9 cellular contexts compared by ENCODE assay signal in the genomic region with DNA sequence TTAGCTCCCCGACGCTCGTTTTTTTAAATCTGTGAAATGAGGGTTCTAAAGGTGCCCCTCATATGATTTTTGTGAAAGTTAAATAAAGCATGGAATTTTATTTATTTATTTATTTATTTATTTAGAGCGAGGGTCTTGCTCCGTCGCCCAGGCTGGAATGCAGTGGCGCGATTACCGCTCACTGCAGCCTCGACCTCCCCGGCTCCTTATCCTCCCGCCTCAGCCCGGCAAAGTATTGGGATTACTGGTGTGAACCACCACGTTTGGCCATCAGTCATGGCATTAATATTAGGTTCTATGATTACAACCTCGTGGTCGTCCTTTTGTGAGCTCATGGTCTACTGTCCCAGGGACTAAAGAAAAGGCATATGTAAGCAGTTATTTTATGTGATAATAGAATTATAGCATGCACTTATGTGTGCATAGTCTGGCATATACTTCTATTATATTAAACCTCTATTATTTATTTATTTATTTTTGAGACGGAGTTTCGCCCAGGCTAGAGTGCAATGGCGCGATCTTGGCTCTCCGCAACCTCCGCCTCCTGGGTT. TPM values are rescaled to one million over a fixed set of nuclear protein-coding genes. Genes with fewer than 3 reads are reported as not detected.
DNase-seq lines count a peak whose midpoint lies in the region; ATAC-seq and TF ChIP-seq lines count a peak whose summit lies in the region.
"Had no signal": no experiment of that assay in that cellular context is flagged by ENCODE, and none has a peak within 500 bp of the region (broad histone marks: within the 10 kb centered on the region; RNA-seq: fewer than 3 reads in every experiment).

No MANE protein-coding gene starts in this region.

- DNase-seq in PC-3 (no peak), midbrain (lab: John Stamatoyannopoulos, UW) (no peak), DMS 273 treated with DMSO at 0.1 percent for 48 hours (lab: John Stamatoyannopoulos, UW) (no peak), foreskin keratinocyte (no peak)

- H3K9ac ChIP-seq in PC-3 (ENCODE audit: low read length) (no peak overlapping the region), endocrine pancreas (ENCODE audit: control insufficient read depth, insufficient read depth, low read length) (no peak overlapping the region), parathyroid adenoma (no peak overlapping the region)

- CTCF ChIA-PET in PC-3 (lab: Charles Lee) = no interaction called here

- H3K27ac ChIP-seq in DOHH2 (ENCODE audit: low read depth, low read length) = no peak overlapping the region
- no peak overlapping the region for H3K27ac ChIP-seq in PC-3 (ENCODE audit: low read length)
- H3K27ac ChIP-seq in parathyroid adenoma = peak overlapping the region; percentile 91
- no peak overlapping the region for H3K27ac ChIP-seq in foreskin keratinocyte

- H3K36me3 ChIP-seq in DOHH2 (ENCODE audit: control insufficient read depth, low read length) = peaks cover 37% of the 10 kb centered on the region
- peaks cover 23% of the 10 kb centered on the region for H3K36me3 ChIP-seq in PC-3 (ENCODE audit: low read depth, low read length)
- H3K36me3 ChIP-seq in endocrine pancreas (ENCODE audit: control insufficient read depth, insufficient read depth, low read length) = peaks cover 2% of the 10 kb centered on the region
- no peaks in the 10 kb centered on the region for H3K36me3 ChIP-seq in parathyroid adenoma (ENCODE audit: control insufficient read depth, insufficient read depth, low read length)

- H3K27me3 ChIP-seq in DOHH2 (ENCODE audit: control insufficient read depth, low read length) = no peaks in the 10 kb centered on the region
- no peaks in the 10 kb centered on the region for H3K27me3 ChIP-seq in PC-3 (ENCODE audit: low read length)
- no peaks in the 10 kb centered on the region for H3K27me3 ChIP-seq in endocrine pancreas (ENCODE audit: control insufficient read depth, insufficient read depth, low read length)
- no peaks in the 10 kb centered on the region for H3K27me3 ChIP-seq in parathyroid adenoma (ENCODE audit: control insufficient read depth, insufficient read depth, low read length)
- no peaks in the 10 kb centered on the region for H3K27me3 ChIP-seq in foreskin keratinocyte

- H3K4me1 ChIP-seq in DOHH2 (ENCODE audit: control insufficient read depth, low read length) = peaks cover 29% of the 10 kb centered on the region
- peaks cover 25% of the 10 kb centered on the region for H3K4me1 ChIP-seq in PC-3 (ENCODE audit: insufficient read depth, low read length)
- H3K4me1 ChIP-seq in endocrine pancreas (ENCODE audit: control insufficient read depth, insufficient read depth, low read length) = peaks cover 14% of the 10 kb centered on the region
- peaks cover 9% of the 10 kb centered on the region for H3K4me1 ChIP-seq in parathyroid adenoma
- H3K4me1 ChIP-seq in foreskin keratinocyte = peaks cover 11% of the 10 kb centered on the region

- H3K9me2 ChIP-seq in DOHH2 (replicated peaks; ENCODE audit: control insufficient read depth, low read length) (no peaks in the 10 kb centered on the region), PC-3 (replicated peaks; ENCODE audit: low read length) (no peaks in the 10 kb centered on the region)

- TF ChIP-seq CTCF in DOHH2 (IDR thresholded peaks at IDR 0.05; ENCODE audit: low read depth, low read length, poor library complexity, severe bottlenecking) (no peak), PC-3 (conservative IDR thresholded peaks at IDR 0.05; ENCODE audit: low read depth, low read length) (no peak), parathyroid adenoma (IDR thresholded peaks at IDR 0.05) (no peak), foreskin keratinocyte (conservative IDR thresholded peaks at IDR 0.05) (no peak)

- H3K79me2 ChIP-seq in DOHH2 (ENCODE audit: control insufficient read depth, low read length) (peaks cover 42% of the 10 kb centered on the region), PC-3 (ENCODE audit: low read length) (peaks cover 41% of the 10 kb centered on the region), parathyroid adenoma (peaks cover 18% of the 10 kb centered on the region)

- peaks cover 6% of the 10 kb centered on the region for H3F3A ChIP-seq in DOHH2 (ENCODE audit: control insufficient read depth, insufficient read depth)
- H3F3A ChIP-seq in PC-3 (ENCODE audit: low read length, unreplicated experiment) = no peaks in the 10 kb centered on the region

- intact Hi-C loops in PC-3 (cut with micrococcal nuclease) = no loop called here

- BruUV-seq in PC-3 (replicated peaks; lab: Mats Ljungman, UMichigan) = no TSS peak

- ATAC-seq in PC-3 (no peak), HG03432 (IDR thresholded peaks at IDR 0.05; ENCODE audit: unreplicated experiment) (no peak), foreskin keratinocyte (no peak)

- POLR2A ChIA-PET in PC-3 (lab: Charles Lee; ENCODE audit: unreplicated experiment) = interaction anchor here (0.6 kb wide), 1 partner anchor 122 kb away, joined by 3 read pairs; a partner anchor contains a TSS

- H3K9me3 ChIP-seq in DOHH2 (ENCODE audit: control insufficient read depth, insufficient read depth, low read length) (no peaks in the 10 kb centered on the region), PC-3 (ENCODE audit: low read length) (no peaks in the 10 kb centered on the region), endocrine pancreas (ENCODE audit: control insufficient read depth, low read length) (no peaks in the 10 kb centered on the region), parathyroid adenoma (ENCODE audit: control insufficient read depth, low read length) (no peaks in the 10 kb centered on the region)

- H3K4me2 ChIP-seq in DOHH2 (ENCODE audit: low read length) (peak overlapping the region; percentile 70), PC-3 (ENCODE audit: low read length) (peak overlapping the region; percentile 91), parathyroid adenoma (ENCODE audit: low read length) (peak overlapping the region; percentile 93)

- H4K20me1 ChIP-seq in DOHH2 (ENCODE audit: control insufficient read depth, insufficient read depth, low read depth, low read length) (peaks cover 23% of the 10 kb centered on the region), PC-3 (ENCODE audit: low read length) (peaks cover 28% of the 10 kb centered on the region)

- H3K4me3 ChIP-seq in DOHH2 (ENCODE audit: low read length) (peak overlapping the region; percentile 94), PC-3 (ENCODE audit: low read length) (peak overlapping the region; percentile 99), endocrine pancreas (ENCODE audit: control insufficient read depth, insufficient read depth, low read length) (peak overlapping the region; percentile 58), parathyroid adenoma (ENCODE audit: low read depth, low read length) (peak overlapping the region; percentile 73)

- peak overlapping the region; percentile 86 for H2AFZ ChIP-seq in PC-3 (ENCODE audit: low read length)
- H2AFZ ChIP-seq in parathyroid adenoma = peak overlapping the region; percentile 96

RNA-seq across cellular contexts. Expression of a gene that starts 0.6 kb away (rescaled TPM):
- 46.0 and 61.9 TPM in 2 replicates for total RNA-seq in PC-3 (2014; rRNA removed)
- total RNA-seq in foreskin keratinocyte = 37.8 and 47.6 TPM in 2 replicates
- 38.6 and 46.5 TPM in 2 replicates for polyA plus RNA-seq in foreskin keratinocyte

RNA-seq across cellular contexts. Expression of a gene that starts 4.8 kb away (rescaled TPM):
- total RNA-seq in PC-3 (2014; rRNA removed) (31.4 and 38.0 TPM in 2 replicates), foreskin keratinocyte (27.0 and 32.4 TPM in 2 replicates)
- 24.2 and 29.7 TPM in 2 replicates for polyA plus RNA-seq in foreskin keratinocyte

RNA-seq across cellular contexts. Expression of a gene that starts 45.9 kb away (rescaled TPM):
- total RNA-seq in PC-3 (2014; rRNA removed) (1.2 and 1.5 TPM in 2 replicates), foreskin keratinocyte (not detected in 2 replicates)
- polyA plus RNA-seq in foreskin keratinocyte = 0.04 TPM in 1 of 2 replicates, not detected in the other

RNA-seq across cellular contexts. Expression of a gene that starts 49.5 kb away (rescaled TPM):
- total RNA-seq in PC-3 (2014; rRNA removed) (not detected in 2 replicates), foreskin keratinocyte (0.28 TPM in 1 of 2 replicates, not detected in the other)
- 0.64 and 1.6 TPM in 2 replicates for polyA plus RNA-seq in foreskin keratinocyte
- total RNA-seq: subcutaneous adipose tissue had no signal

RNA-seq across cellular contexts. Expression of a gene that starts 50.6 kb away (rescaled TPM):
- total RNA-seq in PC-3 (2014; rRNA removed) = 0.35 TPM in 1 of 2 replicates, not detected in the other
- total RNA-seq in foreskin keratinocyte = not detected in 2 replicates
- polyA plus RNA-seq in foreskin keratinocyte = not detected in 2 replicates
- total RNA-seq: subcutaneous adipose tissue had no signal
